9 cellular contexts compared by ENCODE assay signal in genomic region chr13:110306340-110306959, GRCh38. TPM values are rescaled to one million over a fixed set of nuclear protein-coding genes. Genes with fewer than 3 reads are reported as not detected.
DNase-seq lines count a peak whose midpoint lies in the region; ATAC-seq and TF ChIP-seq lines count a peak whose summit lies in the region.
"Had no signal": no experiment of that assay in that cellular context is flagged by ENCODE, and none has a peak within 500 bp of the region (broad histone marks: within the 10 kb centered on the region; RNA-seq: fewer than 3 reads in every experiment).

No MANE protein-coding gene starts in this region.

- H3K9me3 Mint-ChIP-seq in endodermal cell, result no peaks in the 10 kb centered on the region
- H3K9me3 Mint-ChIP-seq: activated naive CD8-positive, alpha-beta T cell treated with anti-CD3 and anti-CD28 coated beads, Interleukin-2, amount 10 ng/mL, durations not matched to agents 7 days and 5 days had no signal

- ATAC-seq in lung (ENCODE audit: insufficient read depth, low FRiP score) (peak; percentile 2), HG02840 (IDR thresholded peaks at IDR 0.05; ENCODE audit: low FRiP score, unreplicated experiment) (no peak)

- peaks cover 64% of the 10 kb centered on the region for H3K4me1 Mint-ChIP-seq in endodermal cell

- H3K9me3 ChIP-seq in NT2/D1 (ENCODE audit: insufficient read depth, low read length) (no peaks in the 10 kb centered on the region), endodermal cell (ENCODE audit: control insufficient read depth, low read length) (no peaks in the 10 kb centered on the region), lung (ENCODE audit: control insufficient read depth in 2 of 2, insufficient read depth in 1 of 2, low read length in 1 of 2) (no peaks in the 10 kb centered on the region), thymus (ENCODE audit: control insufficient read depth) (no peaks in the 10 kb centered on the region)

- H3K27ac ChIP-seq in endodermal cell (ENCODE audit: low read depth, low read length) (peak overlapping the region; percentile 26), lung (ENCODE audit: low read depth in 1 of 2, low read length in 1 of 2) (peak overlapping the region; percentile 94 to 97), thymus (ENCODE audit: low read depth) (peak overlapping the region; percentile 72)

- H3K4me3 ChIP-seq in NT2/D1 (ENCODE audit: insufficient read length, low read depth) (peak overlapping the region; percentile 73), endodermal cell (ENCODE audit: low read length) (peak overlapping the region; percentile 92), lung (peak overlapping the region; percentile 76), thymus (ENCODE audit: low read length) (peak overlapping the region; percentile 39)

- DNase-seq in NT2/D1 (ENCODE audit: low read depth, low spot score) (no peak), endodermal cell (peak; percentile 77), lung (ENCODE audit: low spot score) (no peak), ureter (ENCODE audit: low spot score) (no peak), middle frontal gyrus (ENCODE audit: extremely low spot score, low spot score) (no peak)
- no peak for DNase-seq in stimulated activated CD4-positive, alpha-beta T cell treated with anti-CD3 and anti-CD28 coated beads, Interleukin-2, amount 100 ng/mL, for 48 hours
- DNase-seq: activated naive CD8-positive, alpha-beta T cell treated with anti-CD3 and anti-CD28 coated beads, Interleukin-2, amount 10 ng/mL, durations not matched to agents 7 days and 5 days had no signal

- peak overlapping the region; percentile 93 for H3K4me3 Mint-ChIP-seq in endodermal cell
- H3K4me3 Mint-ChIP-seq: activated naive CD8-positive, alpha-beta T cell treated with anti-CD3 and anti-CD28 coated beads, Interleukin-2, amount 10 ng/mL, durations not matched to agents 7 days and 5 days had no signal

- H3K4me1 ChIP-seq in NT2/D1 (ENCODE audit: insufficient read depth, insufficient read length), result peaks cover 6% of the 10 kb centered on the region
- peaks cover 38% of the 10 kb centered on the region for H3K4me1 ChIP-seq in endodermal cell (ENCODE audit: control insufficient read depth, insufficient read depth, low read length)
- H3K4me1 ChIP-seq in lung (ENCODE audit: control insufficient read depth in 2 of 2, insufficient read depth in 2 of 2, low read length in 2 of 2), result peaks cover 20 to 28% of the 10 kb centered on the region in 2 donors
- no peaks in the 10 kb centered on the region for H3K4me1 ChIP-seq in thymus (ENCODE audit: control insufficient read depth, insufficient read depth, low read length)

- H3K36me3 Mint-ChIP-seq in endodermal cell (ENCODE audit: low read depth), result peaks cover 56% of the 10 kb centered on the region
- H3K36me3 Mint-ChIP-seq: activated naive CD8-positive, alpha-beta T cell treated with anti-CD3 and anti-CD28 coated beads, Interleukin-2, amount 10 ng/mL, durations not matched to agents 7 days and 5 days had no signal

- H3K9ac ChIP-seq in NT2/D1 (ENCODE audit: insufficient read length, low read depth) (peak overlapping the region; percentile 85), endodermal cell (ENCODE audit: extremely low read depth, low read length, poor library complexity, severe bottlenecking) (peak overlapping the region; percentile 82)

- peaks cover 4% of the 10 kb centered on the region for H3K27me3 Mint-ChIP-seq in endodermal cell (ENCODE audit: insufficient read depth)

- peak overlapping the region; percentile 70 for H3K27ac Mint-ChIP-seq in endodermal cell
- H3K27ac Mint-ChIP-seq: activated naive CD8-positive, alpha-beta T cell treated with anti-CD3 and anti-CD28 coated beads, Interleukin-2, amount 10 ng/mL, durations not matched to agents 7 days and 5 days had no signal

- TF ChIP-seq CTCF in endodermal cell (conservative IDR thresholded peaks at IDR 0.05) (peak; percentile 27), lung (IDR thresholded peaks at IDR 0.05; ENCODE audit: control extremely low read depth, extremely low read depth) (no peak)

- 1 to 4% methylated on average over 12 to 53 of the region's 53 CpGs for WGBS in endodermal cell (ENCODE audit: insufficient coverage in 1 of 2, insufficient read length in 1 of 2), 2 experiments
- 1 to 2% methylated on average over 41 to 53 of the region's 53 CpGs for WGBS in lung, 2 donors
- WGBS in thymus, result 4% methylated on average over 53 of the region's 53 CpGs

- no peaks in the 10 kb centered on the region for H3K27me3 ChIP-seq in NT2/D1 (ENCODE audit: insufficient read depth, insufficient read length)
- no peaks in the 10 kb centered on the region for H3K27me3 ChIP-seq in endodermal cell (ENCODE audit: control insufficient read depth, insufficient read depth, low read length, poor library complexity, severe bottlenecking)
- H3K27me3 ChIP-seq in lung (ENCODE audit: control insufficient read depth, insufficient read depth), result no peaks in the 10 kb centered on the region
- H3K27me3 ChIP-seq in thymus (ENCODE audit: control insufficient read depth, insufficient read depth), result peaks cover 53% of the 10 kb centered on the region

- H3K36me3 ChIP-seq in NT2/D1 (ENCODE audit: insufficient read depth, insufficient read length, low read length) (peaks cover 43% of the 10 kb centered on the region), endodermal cell (ENCODE audit: control insufficient read depth, insufficient read depth, low read length) (peaks cover 49% of the 10 kb centered on the region), lung (ENCODE audit: control insufficient read depth in 2 of 2, insufficient read depth in 2 of 2, low read length in 2 of 2) (no peaks in the 10 kb centered on the region), thymus (ENCODE audit: control insufficient read depth, insufficient read depth) (no peaks in the 10 kb centered on the region)

RNA-seq across cellular contexts. Expression of gene COL4A1, which starts 0.5 kb away (rescaled TPM):
- 100 to 1,000 TPM; 702 to 764 TPM for total RNA-seq in endodermal cell
- polyA plus RNA-seq in endodermal cell (2013, experiment 1 of 2), result 174 TPM
- 194 TPM for polyA plus RNA-seq in endodermal cell (2013, experiment 2 of 2)
- 1,000 to 10,000 TPM in 1 of 2 donors, 100 to 1,000 TPM in 1; 326 to 1,051 TPM for total RNA-seq in lung
- polyA plus RNA-seq in lung, result 100 to 1,000 TPM; 114 to 310 TPM
- polyA plus RNA-seq in thymus, result 95.2 TPM
- 144 TPM for total RNA-seq in ureter
- total RNA-seq: activated naive CD8-positive, alpha-beta T cell treated with anti-CD3 and anti-CD28 coated beads, Interleukin-2, amount 10 ng/mL, durations not matched to agents 7 days and 5 days had no signal

RNA-seq across cellular contexts. Expression of gene COL4A2, which starts 0.6 kb away (rescaled TPM):
- total RNA-seq in endodermal cell, result 100 to 1,000 TPM; 388 to 398 TPM
- polyA plus RNA-seq in endodermal cell (2013, experiment 1 of 2), result 216 TPM
- polyA plus RNA-seq in endodermal cell (2013, experiment 2 of 2), result 219 TPM
- total RNA-seq in lung, result 100 to 1,000 TPM; 414 to 627 TPM
- polyA plus RNA-seq in lung, result 100 to 1,000 TPM; 169 to 264 TPM
- polyA plus RNA-seq in thymus, result 63.1 TPM
- 227 TPM for total RNA-seq in ureter
- total RNA-seq: activated naive CD8-positive, alpha-beta T cell treated with anti-CD3 and anti-CD28 coated beads, Interleukin-2, amount 10 ng/mL, durations not matched to agents 7 days and 5 days had no signal

Comparison
In these comparisons a context has a peak if more than half of its experiments do, and no peak if none do; other contexts are left out.
1. H3K4me3 ChIP-seq: peak in every context shown above with its lines; median percentile 92 in endodermal cell; 76 in lung; 73 in NT2/D1; 39 in thymus.
2. H3K27ac ChIP-seq: peak in every context shown above with its lines; median percentile 96 in lung; 72 in thymus; 26 in endodermal cell.